Comparison of ENCODE assay signal across 21 cellular contexts in the genomic region with DNA sequence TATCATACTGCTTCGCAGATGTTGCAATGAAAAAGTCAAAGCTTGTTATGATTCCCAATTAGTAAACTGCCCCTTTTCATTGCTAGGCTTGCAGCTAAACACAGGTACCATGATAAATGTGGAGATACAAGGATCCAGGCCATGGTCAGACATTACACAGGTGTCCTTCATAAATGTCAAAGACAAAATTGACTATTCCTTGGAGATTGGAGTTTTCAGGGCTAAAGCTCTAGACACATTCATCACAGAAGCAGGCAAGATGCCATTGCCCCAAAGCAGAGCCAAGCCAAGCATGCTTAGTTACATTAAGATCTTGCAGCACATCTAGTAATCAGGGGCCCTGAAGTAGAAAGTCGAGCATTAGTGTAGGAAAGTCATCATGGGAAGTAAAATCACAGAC.
"Had no signal": no experiment of that assay in that cellular context is flagged by ENCODE, and none has a peak within 500 bp of the region (broad histone marks: within the 10 kb centered on the region; RNA-seq: fewer than 3 reads in every experiment).

No MANE protein-coding gene starts in this region.

- DNase-seq: activated CD4-positive, alpha-beta memory T cell treated with anti-CD3 and anti-CD28 coated beads, Interleukin-2, amount 10 ng/mL, durations not matched to agents 7 days and 5 days; activated CD4-positive, alpha-beta T cell treated with anti-CD3 and anti-CD28 coated beads, Interleukin-2, amount 50 U/mL, for 1 hour; activated CD4-positive, CD25-positive, alpha-beta regulatory T cell; activated gamma-delta T cell; activated naive CD4-positive, alpha-beta T cell treated with anti-CD3 and anti-CD28 coated beads for 36 hours; activated T-cell treated with anti-CD3 and anti-CD28 coated beads for 4 hours; activated T-cell treated with anti-CD3 and anti-CD28 coated beads, Interleukin-2, amount 50 U/mL, for 48 hours; caudate nucleus; NCI-H1092; NCI-H1417; NCI-H1694; NCI-H2029; NCI-H345; NCI-H524; Peyer's patch; SHP77 treated with DMSO at 0.1 percent for 48 hours; T-helper 1 cell had no signal

- H3K4me1 ChIP-seq: Peyer's patch had no signal

- ATAC-seq: activated T-helper 17 cell treated with anti-CD3 and anti-CD28 coated beads, Interleukin-2, amount 50 U/mL, for 72 hours had no signal

- H3K27me3 ChIP-seq: Peyer's patch had no signal

- H3K9me3 ChIP-seq: Peyer's patch had no signal

- H3K4me3 ChIP-seq: Peyer's patch had no signal

- H3K36me3 ChIP-seq: Peyer's patch had no signal

- H3K27ac ChIP-seq: KMS-11, Peyer's patch, RWPE1, VCaP had no signal
